Comparison of ENCODE assay signal across 1 cellular context in genomic region chr4:122901621-122902020, GRCh38.
TF ChIP-seq lines count a peak whose summit lies in the region.

No MANE protein-coding gene starts in this region.

TF ChIP-seq in GM23338, 12 proteins besides CTCF, POLR2A, EP300 and RAD21 (continued from another document):
- TF ChIP-seq EZH2 (IDR thresholded peaks at IDR 0.05; ENCODE audit: low read depth, unreplicated experiment), result no peak
- TF ChIP-seq, protein P1, sequence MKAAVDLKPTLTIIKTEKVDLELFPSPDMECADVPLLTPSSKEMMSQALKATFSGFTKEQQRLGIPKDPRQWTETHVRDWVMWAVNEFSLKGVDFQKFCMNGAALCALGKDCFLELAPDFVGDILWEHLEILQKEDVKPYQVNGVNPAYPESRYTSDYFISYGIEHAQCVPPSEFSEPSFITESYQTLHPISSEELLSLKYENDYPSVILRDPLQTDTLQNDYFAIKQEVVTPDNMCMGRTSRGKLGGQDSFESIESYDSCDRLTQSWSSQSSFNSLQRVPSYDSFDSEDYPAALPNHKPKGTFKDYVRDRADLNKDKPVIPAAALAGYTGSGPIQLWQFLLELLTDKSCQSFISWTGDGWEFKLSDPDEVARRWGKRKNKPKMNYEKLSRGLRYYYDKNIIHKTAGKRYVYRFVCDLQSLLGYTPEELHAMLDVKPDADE (IDR thresholded peaks at IDR 0.05), result no peak
- TF ChIP-seq POLR2AphosphoS5 (IDR thresholded peaks at IDR 0.05; ENCODE audit: low read depth), result no peak
- TF ChIP-seq JUNB (IDR thresholded peaks at IDR 0.05; ENCODE audit: unreplicated experiment), result no peak
- no peak for TF ChIP-seq ZNF114 (CRISPR knock-in tag; IDR thresholded peaks at IDR 0.05)
- no peak for TF ChIP-seq STAT1 (IDR thresholded peaks at IDR 0.05; ENCODE audit: unreplicated experiment)
- no peak for TF ChIP-seq NANOG (IDR thresholded peaks at IDR 0.05; ENCODE audit: borderline replicate concordance)
- TF ChIP-seq EZH2phosphoT487 (IDR thresholded peaks at IDR 0.05; ENCODE audit: unreplicated experiment), result no peak
- no peak for TF ChIP-seq ZNF331 (CRISPR knock-in tag; IDR thresholded peaks at IDR 0.05; ENCODE audit: low read depth)
- no peak for TF ChIP-seq REST (IDR thresholded peaks at IDR 0.05; ENCODE audit: unreplicated experiment)
